8 cellular contexts compared by ENCODE assay signal in genomic region chr3:45690331-45691035, GRCh38. TPM values are rescaled to one million over a fixed set of nuclear protein-coding genes. Genes with fewer than 3 reads are reported as not detected.
DNase-seq lines count a peak whose midpoint lies in the region; TF ChIP-seq lines count a peak whose summit lies in the region.

No MANE protein-coding gene starts in this region.

- H3K36me3 ChIP-seq in OCI-LY1 (ENCODE audit: insufficient read depth, low read length) (peaks cover 15% of the 10 kb centered on the region; the same call in 1 of the 2 replicates), neural cell (ENCODE audit: insufficient read depth, low read length) (no peaks in the 10 kb centered on the region)

- no peaks in the 10 kb centered on the region for H3K9me2 ChIP-seq in OCI-LY1 (ENCODE audit: low read depth, low read length)
- no peaks in the 10 kb centered on the region for H3K9me2 ChIP-seq in neural cell (ENCODE audit: insufficient read depth, low read length)

- TF ChIP-seq RAD21 in neural cell (conservative IDR thresholded peaks at IDR 0.05) = no peak

- H3K27ac ChIP-seq in OCI-LY1 (ENCODE audit: low read depth, low read length, poor library complexity, severe bottlenecking) (peak overlapping the region; percentile 63), neural cell (ENCODE audit: low read length) (peak overlapping the region; percentile 89)

- no peaks in the 10 kb centered on the region for H3F3A ChIP-seq in OCI-LY1 (ENCODE audit: insufficient read depth, low read length)
- peaks cover 16% of the 10 kb centered on the region for H3F3A ChIP-seq in neural cell (ENCODE audit: insufficient read depth, low read length, poor library complexity, severe bottlenecking)

- H3K4me3 ChIP-seq in OCI-LY1 (ENCODE audit: low read depth, low read length, poor library complexity, severe bottlenecking) = peak overlapping the region; percentile 95
- peak overlapping the region; percentile 83 for H3K4me3 ChIP-seq in choroid plexus epithelial cell (ENCODE audit: low read depth, low read length)
- peak overlapping the region; percentile 91 for H3K4me3 ChIP-seq in neural cell (ENCODE audit: low read length)

- H3K9me3 ChIP-seq in OCI-LY1 (ENCODE audit: low read length) (no peaks in the 10 kb centered on the region), neural cell (ENCODE audit: low read length) (no peaks in the 10 kb centered on the region)

- DNase-seq in NCI-H748 (lab: John Stamatoyannopoulos, UW; ENCODE audit: unreplicated experiment) = peak; percentile 42
- DNase-seq in NCI-H748 treated with DMSO at 0.1 percent for 48 hours (lab: John Stamatoyannopoulos, UW) = no peak
- DNase-seq in choroid plexus epithelial cell (ENCODE audit: low read depth) = no peak
- DNase-seq in NCI-H2196 (lab: John Stamatoyannopoulos, UW; ENCODE audit: unreplicated experiment) = no peak
- DNase-seq in KG1 (lab: John Stamatoyannopoulos, UW) = no peak
- no peak for DNase-seq in activated CD8-positive, alpha-beta memory T cell treated with anti-CD3 and anti-CD28 coated beads, Interleukin-2, amount 50 U/mL, for 48 hours

- TF ChIP-seq CTCF in OCI-LY1 (IDR thresholded peaks at IDR 0.05; ENCODE audit: low read length) (no peak), choroid plexus epithelial cell (conservative IDR thresholded peaks at IDR 0.05; ENCODE audit: low read depth, low read length) (peak; percentile 26), neural cell (IDR thresholded peaks at IDR 0.05; ENCODE audit: poor library complexity, severe bottlenecking) (peak; percentile 20)

- H2AFZ ChIP-seq in OCI-LY1 (ENCODE audit: low read length) (no peak overlapping the region), neural cell (ENCODE audit: low read depth, low read length) (no peak overlapping the region)

- H3K79me2 ChIP-seq in OCI-LY1 (ENCODE audit: insufficient read depth, low read length) = peaks cover 43% of the 10 kb centered on the region
- peaks cover 54% of the 10 kb centered on the region for H3K79me2 ChIP-seq in neural cell (replicated peaks; ENCODE audit: insufficient read depth, low read length)

- peaks cover 45% of the 10 kb centered on the region for H3K4me1 ChIP-seq in OCI-LY1 (ENCODE audit: insufficient read depth, low read length, severe bottlenecking)

- no peak for TF ChIP-seq EP300 in neural cell (conservative IDR thresholded peaks at IDR 0.05; ENCODE audit: poor library complexity, severe bottlenecking)

- H4K20me1 ChIP-seq in OCI-LY1 (ENCODE audit: insufficient read depth, low read length) (no peaks in the 10 kb centered on the region), neural cell (ENCODE audit: insufficient read depth) (peaks cover 3% of the 10 kb centered on the region)

- H3K9ac ChIP-seq in OCI-LY1 (ENCODE audit: low read length) (peak overlapping the region; percentile 96), neural cell (ENCODE audit: low read length) (peak overlapping the region; percentile 93)

- H3K27me3 ChIP-seq in OCI-LY1 (ENCODE audit: insufficient read depth, low read length) = no peaks in the 10 kb centered on the region
- H3K27me3 ChIP-seq in neural cell (ENCODE audit: insufficient read depth, low read depth, low read length) = no peaks in the 10 kb centered on the region

- H3K4me2 ChIP-seq in OCI-LY1 (ENCODE audit: low read length) (peak overlapping the region; percentile 95), neural cell (ENCODE audit: low read length) (peak overlapping the region; percentile 97)

TF ChIP-seq in neural cell, 6 proteins besides CTCF, POLR2A, EP300 and RAD21:
- TF ChIP-seq REST (IDR thresholded peaks at IDR 0.05; ENCODE audit: borderline replicate concordance) (no peak), POLR2AphosphoS5 (IDR thresholded peaks at IDR 0.05) (no peak), SMC3 (conservative IDR thresholded peaks at IDR 0.05; ENCODE audit: poor library complexity) (no peak), MXI1 (conservative IDR thresholded peaks at IDR 0.05; ENCODE audit: poor library complexity, severe bottlenecking) (no peak)
TF ChIP-seq in neural cell: peak in this region for 0.

RNA-seq across cellular contexts. Expression of gene SACM1L, which starts 1.3 kb away (rescaled TPM):
- 50.0 and 66.2 TPM in 2 replicates for polyA plus RNA-seq in neural cell
- polyA minus RNA-seq in neural cell = 71.1 and 82.1 TPM in 2 replicates
